Comparison of ENCODE assay signal across 23 cellular contexts in the genomic region with DNA sequence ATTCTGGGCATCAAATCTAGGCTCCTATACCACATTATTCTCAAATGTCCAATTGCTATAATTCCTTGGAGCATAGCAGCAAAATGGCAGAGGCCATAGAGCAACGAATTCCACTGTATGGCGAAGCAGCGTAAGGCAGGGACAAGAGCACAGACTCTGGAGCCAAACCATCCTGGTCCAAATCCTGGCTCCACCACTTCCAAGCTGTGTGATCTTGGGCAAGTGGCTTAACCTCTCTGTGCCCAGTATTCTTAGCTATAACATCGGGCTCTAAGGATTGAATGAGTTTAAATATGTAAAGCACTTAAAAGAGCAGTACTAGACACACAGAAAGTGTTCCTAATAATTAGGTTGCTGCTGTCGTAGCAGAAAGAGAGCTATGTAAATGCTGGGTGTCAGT. TPM values are rescaled to one million over a fixed set of nuclear protein-coding genes. Genes with fewer than 3 reads are reported as not detected.
DNase-seq lines count a peak whose midpoint lies in the region; ATAC-seq and TF ChIP-seq lines count a peak whose summit lies in the region.
"Had no signal": no experiment of that assay in that cellular context is flagged by ENCODE, and none has a peak within 500 bp of the region (broad histone marks: within the 10 kb centered on the region; RNA-seq: fewer than 3 reads in every experiment).

No MANE protein-coding gene starts in this region.

- no peak overlapping the region for H3K27ac Mint-ChIP-seq in neural crest cell (ENCODE audit: unreplicated experiment)
- H3K27ac Mint-ChIP-seq: activated CD4-positive, alpha-beta memory T cell treated with anti-CD3 and anti-CD28 coated beads, Interleukin-2, amount 10 ng/mL, durations not matched to agents 7 days and 5 days; stimulated activated effector memory CD8-positive, alpha-beta T cell treated with anti-CD3 and anti-CD28 coated beads, Interleukin-12 subunit alpha, Interleukin-12 subunit beta, amount 100 ng/mL, for 72 hours had no signal

- no peak for TF ChIP-seq CTCF in ascending aorta (IDR thresholded peaks at IDR 0.05)
- no peak for TF ChIP-seq CTCF in esophagus squamous epithelium (IDR thresholded peaks at IDR 0.05)
- TF ChIP-seq CTCF in neural crest cell (conservative IDR thresholded peaks at IDR 0.05): no peak
- TF ChIP-seq CTCF in tibial artery (IDR thresholded peaks at IDR 0.05): no peak

- no peaks in the 10 kb centered on the region for H3K9me3 Mint-ChIP-seq in neural crest cell
- H3K9me3 Mint-ChIP-seq: activated CD4-positive, alpha-beta memory T cell treated with anti-CD3 and anti-CD28 coated beads, Interleukin-2, amount 10 ng/mL, durations not matched to agents 7 days and 5 days; central memory CD8-positive, alpha-beta T cell; IgD-negative memory B cell; stimulated activated effector memory CD8-positive, alpha-beta T cell treated with anti-CD3 and anti-CD28 coated beads, Interleukin-12 subunit alpha, Interleukin-12 subunit beta, amount 100 ng/mL, for 72 hours had no signal

- intact Hi-C loops in ascending aorta (cut with DNase I): loop anchor here (2.0 kb wide), 3 partner anchors 14 to 116 kb away; a partner anchor contains a TSS
- intact Hi-C loops in esophagus squamous epithelium (cut with DNase I): no loop called here
- intact Hi-C loops in tibial artery (cut with DNase I; ENCODE audit: low total_unique reads): no loop called here

- ATAC-seq in GM21825 (IDR thresholded peaks at IDR 0.05; ENCODE audit: unreplicated experiment): no peak
- ATAC-seq: SK-N-SH treated with all-trans-retinoic acid at 6 μM for 48 hours; stimulated activated effector memory CD8-positive, alpha-beta T cell treated with anti-CD3 and anti-CD28 coated beads, Interleukin-12 subunit alpha, Interleukin-12 subunit beta, amount 100 ng/mL, for 72 hours had no signal

- DNase-seq in ascending aorta (ENCODE audit: low spot score in 2 of 2) (peak in 1 of 2 donors; percentile 39), esophagus squamous epithelium (lab: John Stamatoyannopoulos, UW) (no peak), neural crest cell (ENCODE audit: low read depth, low spot score) (no peak), tibial artery (no peak)
- no peak for DNase-seq in activated naive CD4-positive, alpha-beta T cell treated with Interleukin-2 at 50 U/mL for 16 hours
- DNase-seq in activated naive CD4-positive, alpha-beta T cell (lab: John Stamatoyannopoulos, UW): no peak
- DNase-seq: activated CD4-positive, alpha-beta memory T cell treated with anti-CD3 and anti-CD28 coated beads, Interleukin-2, amount 10 ng/mL, durations not matched to agents 7 days and 5 days; activated CD4-positive, CD25-positive, alpha-beta regulatory T cell; activated gamma-delta T cell; activated T-cell treated with anti-CD3 and anti-CD28 coated beads for 4 hours; AML-193; COR-L47; DND-41; mucosa of descending colon; NCI-H524; occipital lobe; T-helper 9 cell had no signal

- H3K27ac ChIP-seq in ascending aorta (peak overlapping the region; percentile 58 to 72), esophagus squamous epithelium (peak overlapping the region in 3 of 4 donors; percentile 68 to 77 (median 71)), tibial artery (peak overlapping the region; percentile 62 to 69)

- no peaks in the 10 kb centered on the region for H3K36me3 Mint-ChIP-seq in neural crest cell (ENCODE audit: low read depth)
- H3K36me3 Mint-ChIP-seq: IgD-negative memory B cell; stimulated activated effector memory CD8-positive, alpha-beta T cell treated with anti-CD3 and anti-CD28 coated beads, Interleukin-12 subunit alpha, Interleukin-12 subunit beta, amount 100 ng/mL, for 72 hours had no signal

- H3K27me3 ChIP-seq in ascending aorta (no peaks in the 10 kb centered on the region), esophagus squamous epithelium (no peaks in the 10 kb centered on the region), tibial artery (no peaks in the 10 kb centered on the region)
- H3K27me3 ChIP-seq: tibial nerve had no signal

- peaks cover 38% of the 10 kb centered on the region for H3K4me1 Mint-ChIP-seq in neural crest cell
- H3K4me1 Mint-ChIP-seq: activated CD4-positive, alpha-beta memory T cell treated with anti-CD3 and anti-CD28 coated beads, Interleukin-2, amount 10 ng/mL, durations not matched to agents 7 days and 5 days; central memory CD8-positive, alpha-beta T cell; IgD-negative memory B cell; stimulated activated effector memory CD8-positive, alpha-beta T cell treated with anti-CD3 and anti-CD28 coated beads, Interleukin-12 subunit alpha, Interleukin-12 subunit beta, amount 100 ng/mL, for 72 hours had no signal

- no peaks in the 10 kb centered on the region for H3K9me3 ChIP-seq in ascending aorta
- H3K9me3 ChIP-seq in esophagus squamous epithelium: no peaks in the 10 kb centered on the region
- no peaks in the 10 kb centered on the region for H3K9me3 ChIP-seq in tibial artery
- H3K9me3 ChIP-seq: mucosa of descending colon, tibial nerve had no signal

- WGBS in esophagus squamous epithelium, 2 donors: 61 to 81% methylated on average over 5 of the region's 5 CpGs

- no peak for TF ChIP-seq POLR2A in esophagus squamous epithelium (IDR thresholded peaks at IDR 0.05)

- H3K4me1 ChIP-seq in ascending aorta: peaks cover 0 to 19% of the 10 kb centered on the region in 2 donors
- H3K4me1 ChIP-seq in esophagus squamous epithelium: peaks cover 0 to 20% (median 5%) of the 10 kb centered on the region in 3 donors
- peaks cover 0 to 22% (median 12%) of the 10 kb centered on the region in 4 donors for H3K4me1 ChIP-seq in tibial artery

- H3K4me3 Mint-ChIP-seq in neural crest cell: peak overlapping the region; percentile 25
- H3K4me3 Mint-ChIP-seq: activated CD4-positive, alpha-beta memory T cell treated with anti-CD3 and anti-CD28 coated beads, Interleukin-2, amount 10 ng/mL, durations not matched to agents 7 days and 5 days; central memory CD8-positive, alpha-beta T cell; IgD-negative memory B cell; stimulated activated effector memory CD8-positive, alpha-beta T cell treated with anti-CD3 and anti-CD28 coated beads, Interleukin-12 subunit alpha, Interleukin-12 subunit beta, amount 100 ng/mL, for 72 hours had no signal

- no peaks in the 10 kb centered on the region for H3K27me3 Mint-ChIP-seq in neural crest cell (ENCODE audit: low read depth)
- H3K27me3 Mint-ChIP-seq: activated CD4-positive, alpha-beta memory T cell treated with anti-CD3 and anti-CD28 coated beads, Interleukin-2, amount 10 ng/mL, durations not matched to agents 7 days and 5 days had no signal

- no peaks in the 10 kb centered on the region for H3K36me3 ChIP-seq in ascending aorta
- peaks cover 0 to 4% (median 0%) of the 10 kb centered on the region in 3 donors for H3K36me3 ChIP-seq in esophagus squamous epithelium
- H3K36me3 ChIP-seq in tibial artery: no peaks in the 10 kb centered on the region
- H3K36me3 ChIP-seq: tibial nerve had no signal

- no peak overlapping the region for H3K4me3 ChIP-seq in ascending aorta
- no peak overlapping the region for H3K4me3 ChIP-seq in esophagus squamous epithelium
- H3K4me3 ChIP-seq in tibial artery: no peak overlapping the region
- H3K4me3 ChIP-seq: mucosa of descending colon had no signal

RNA-seq across cellular contexts. Expression of a gene that starts 56.2 kb away (rescaled TPM):
- total RNA-seq in ascending aorta (69.1 TPM), esophagus squamous epithelium (100 to 1,000 TPM in 1 of 4 donors, 10 to 100 TPM in 3; 46.5 to 106 (median 71.6) TPM), neural crest cell (48.2 and 52.6 TPM in 2 replicates)
- total RNA-seq: activated CD4-positive, alpha-beta memory T cell treated with anti-CD3 and anti-CD28 coated beads, Interleukin-2, amount 10 ng/mL, durations not matched to agents 7 days and 5 days had no signal
